8 cellular contexts compared by ENCODE assay signal in genomic region chr17:82716383-82717181, GRCh38. TPM values are rescaled to one million over a fixed set of nuclear protein-coding genes. Genes with fewer than 3 reads are reported as not detected.
DNase-seq lines count a peak whose midpoint lies in the region; ATAC-seq and TF ChIP-seq lines count a peak whose summit lies in the region.

FN3KRP (plus strand) TSS chr17:82716706; CDS start chr17:82716756, 50 bp downstream.

- H3K27me3 Mint-ChIP-seq in CD4-positive, CD25-positive, alpha-beta regulatory T cell = peaks cover 5% of the 10 kb centered on the region
- peaks cover 14% of the 10 kb centered on the region for H3K27me3 Mint-ChIP-seq in endodermal cell (ENCODE audit: insufficient read depth)

- H3K36me3 ChIP-seq in CD4-positive, CD25-positive, alpha-beta regulatory T cell (ENCODE audit: control insufficient read depth, insufficient read depth, low read length) = peaks cover 13% of the 10 kb centered on the region
- H3K36me3 ChIP-seq in HUES64 (ENCODE audit: insufficient read depth, low read length) (peaks cover 22% of the 10 kb centered on the region), OCI-LY1 (ENCODE audit: insufficient read depth, low read length) (peaks cover 23% of the 10 kb centered on the region), endodermal cell (ENCODE audit: control insufficient read depth, insufficient read depth, low read length) (peaks cover 20% of the 10 kb centered on the region), mesodermal cell (ENCODE audit: control insufficient read depth, insufficient read depth, low read length) (peaks cover 19% of the 10 kb centered on the region)

- H3K4me2 ChIP-seq in OCI-LY1 (ENCODE audit: low read length) = peak within 1 kb of the TSS; percentile 98

- ATAC-seq in CD4-positive, CD25-positive, alpha-beta regulatory T cell (ENCODE audit: low read depth in 2 of 2) = peak; percentile 91 to 94
- peak; percentile 60 for ATAC-seq in GM21360 (IDR thresholded peaks at IDR 0.05; ENCODE audit: unreplicated experiment)

- H3K79me2 ChIP-seq in OCI-LY1 (ENCODE audit: insufficient read depth, low read length) = no peaks in the 10 kb centered on the region

- no peaks in the 10 kb centered on the region for H4K20me1 ChIP-seq in OCI-LY1 (ENCODE audit: insufficient read depth, low read length)

- peaks cover 23% of the 10 kb centered on the region for H3K4me1 ChIP-seq in CD4-positive, CD25-positive, alpha-beta regulatory T cell (ENCODE audit: control insufficient read depth, insufficient read depth, low read length, poor library complexity, severe bottlenecking)
- H3K4me1 ChIP-seq in HUES64 (ENCODE audit: insufficient read depth, low read length) (no peaks in the 10 kb centered on the region), OCI-LY1 (ENCODE audit: insufficient read depth, low read length, severe bottlenecking) (peaks cover 15% of the 10 kb centered on the region), endodermal cell (ENCODE audit: control insufficient read depth, insufficient read depth, low read length) (no peaks in the 10 kb centered on the region), mesodermal cell (ENCODE audit: control insufficient read depth, insufficient read depth, low read length, poor library complexity, severe bottlenecking) (no peaks in the 10 kb centered on the region)

- peak; percentile 88 to 97 (median 90) for DNase-seq in CD4-positive, CD25-positive, alpha-beta regulatory T cell
- DNase-seq in activated CD8-positive, alpha-beta memory T cell treated with anti-CD3 and anti-CD28 coated beads, Interleukin-2, amount 50 U/mL, for 24 hours (ENCODE audit: extremely low read depth) = peak; percentile 78
- peak; percentile 99 for DNase-seq in endodermal cell
- DNase-seq in stimulated activated CD8-positive, alpha-beta memory T cell treated with anti-CD3 and anti-CD28 coated beads, Interleukin-15, amount 100 ng/mL, for 1 hour (ENCODE audit: low read depth) = peak; percentile 84

- peak within 1 kb of the TSS; percentile 75 to 95 (median 85) for H3K27ac Mint-ChIP-seq in CD4-positive, CD25-positive, alpha-beta regulatory T cell
- peak within 1 kb of the TSS; percentile 92 for H3K27ac Mint-ChIP-seq in endodermal cell

- H3K4me1 Mint-ChIP-seq in CD4-positive, CD25-positive, alpha-beta regulatory T cell = peaks cover 8 to 27% (median 12%) of the 10 kb centered on the region in 4 donors
- H3K4me1 Mint-ChIP-seq in endodermal cell = peaks cover 7% of the 10 kb centered on the region

- WGBS in HUES64 = under 1% methylated on average over 82 of the region's 86 CpGs
- 0% methylated on average over 32 to 79 of the region's 86 CpGs for WGBS in endodermal cell (ENCODE audit: insufficient coverage in 1 of 2, insufficient read length in 1 of 2), 2 experiments
- WGBS in mesodermal cell (ENCODE audit: insufficient coverage in 2 of 2), 2 experiments = 0 to 1% methylated on average over 48 to 60 of the region's 86 CpGs

- peak within 1 kb of the TSS; percentile 97 for H2AFZ ChIP-seq in OCI-LY1 (ENCODE audit: low read length)

- peak within 1 kb of the TSS; percentile 79 for H3K9ac ChIP-seq in HUES64 (ENCODE audit: low read depth, low read length)
- H3K9ac ChIP-seq in OCI-LY1 (ENCODE audit: low read length) = peak within 1 kb of the TSS; percentile 96
- H3K9ac ChIP-seq in endodermal cell (ENCODE audit: extremely low read depth, low read length, poor library complexity, severe bottlenecking) = peak within 1 kb of the TSS; percentile 63

- peak within 1 kb of the TSS; percentile 60 for H3K27ac ChIP-seq in CD4-positive, CD25-positive, alpha-beta regulatory T cell (ENCODE audit: insufficient read depth, low read length, poor library complexity, severe bottlenecking)
- peak within 1 kb of the TSS; percentile 25; the same call in 1 of the 2 replicates for H3K27ac ChIP-seq in HUES64 (ENCODE audit: low read depth, low read length)
- H3K27ac ChIP-seq in OCI-LY1 (ENCODE audit: low read depth, low read length, poor library complexity, severe bottlenecking) = no peak within 1 kb of the TSS
- no peak within 1 kb of the TSS for H3K27ac ChIP-seq in endodermal cell (ENCODE audit: low read depth, low read length)
- H3K27ac ChIP-seq in mesodermal cell (ENCODE audit: low read depth, low read length, severe bottlenecking) = no peak within 1 kb of the TSS

- peak within 1 kb of the TSS; percentile 85 to 99 (median 95) for H3K4me3 Mint-ChIP-seq in CD4-positive, CD25-positive, alpha-beta regulatory T cell
- peak within 1 kb of the TSS; percentile 87 for H3K4me3 Mint-ChIP-seq in endodermal cell

- peak within 1 kb of the TSS; percentile 67 for H3K4me3 ChIP-seq in CD4-positive, CD25-positive, alpha-beta regulatory T cell (ENCODE audit: low read depth, low read length)
- H3K4me3 ChIP-seq in HUES64 (ENCODE audit: low read length) = peak within 1 kb of the TSS; percentile 85
- H3K4me3 ChIP-seq in OCI-LY1 (ENCODE audit: low read depth, low read length, poor library complexity, severe bottlenecking) = peak within 1 kb of the TSS; percentile 98
- H3K4me3 ChIP-seq in endodermal cell (ENCODE audit: low read length) = peak within 1 kb of the TSS; percentile 88
- H3K4me3 ChIP-seq in mesodermal cell (ENCODE audit: extremely low read depth, insufficient read depth, low read length, poor library complexity, severe bottlenecking) = peak within 1 kb of the TSS; percentile 82

- TF ChIP-seq CTCF in OCI-LY1 (IDR thresholded peaks at IDR 0.05; ENCODE audit: low read length) = no peak
- no peak for TF ChIP-seq CTCF in endodermal cell (conservative IDR thresholded peaks at IDR 0.05)

- no peaks in the 10 kb centered on the region for H3K9me3 Mint-ChIP-seq in CD4-positive, CD25-positive, alpha-beta regulatory T cell
- H3K9me3 Mint-ChIP-seq in endodermal cell = no peaks in the 10 kb centered on the region

- no peaks in the 10 kb centered on the region for H3K27me3 ChIP-seq in CD4-positive, CD25-positive, alpha-beta regulatory T cell (ENCODE audit: control insufficient read depth, insufficient read depth, low read length)
- H3K27me3 ChIP-seq in HUES64 (ENCODE audit: insufficient read depth, low read length) (no peaks in the 10 kb centered on the region), OCI-LY1 (ENCODE audit: insufficient read depth, low read length) (no peaks in the 10 kb centered on the region), endodermal cell (ENCODE audit: control insufficient read depth, insufficient read depth, low read length, poor library complexity, severe bottlenecking) (no peaks in the 10 kb centered on the region)

- H3K36me3 Mint-ChIP-seq in CD4-positive, CD25-positive, alpha-beta regulatory T cell = peaks cover 7% of the 10 kb centered on the region
- H3K36me3 Mint-ChIP-seq in endodermal cell (ENCODE audit: low read depth) = peaks cover 18% of the 10 kb centered on the region

- no peaks in the 10 kb centered on the region for H3F3A ChIP-seq in OCI-LY1 (ENCODE audit: insufficient read depth, low read length)

- no peaks in the 10 kb centered on the region for H3K9me2 ChIP-seq in OCI-LY1 (ENCODE audit: low read depth, low read length)

- H3K9me3 ChIP-seq in CD4-positive, CD25-positive, alpha-beta regulatory T cell (ENCODE audit: control insufficient read depth in 2 of 2, low read length in 2 of 2) = no peaks in the 10 kb centered on the region
- H3K9me3 ChIP-seq in HUES64 (ENCODE audit: insufficient read depth, low read depth, low read length) (no peaks in the 10 kb centered on the region), OCI-LY1 (ENCODE audit: low read length) (no peaks in the 10 kb centered on the region), endodermal cell (ENCODE audit: control insufficient read depth, low read length) (no peaks in the 10 kb centered on the region), mesodermal cell (ENCODE audit: control insufficient read depth, low read length) (no peaks in the 10 kb centered on the region)

RNA-seq across cellular contexts. Expression of gene FN3KRP, which starts in this region (rescaled TPM):
- total RNA-seq in CD4-positive, CD25-positive, alpha-beta regulatory T cell = 28.1 TPM
- polyA plus RNA-seq in CD4-positive, CD25-positive, alpha-beta regulatory T cell = 10 to 100 TPM; 25.3 to 36.7 (median 34.0) TPM
- polyA plus RNA-seq in HUES64 (2013, experiment 1 of 2) = 21.1 TPM
- 24.7 TPM for polyA plus RNA-seq in HUES64 (2013, experiment 2 of 2)
- 10 to 100 TPM; 34.5 to 40.0 TPM for total RNA-seq in endodermal cell
- polyA plus RNA-seq in endodermal cell (2013, experiment 1 of 2) = 32.5 TPM
- polyA plus RNA-seq in endodermal cell (2013, experiment 2 of 2) = 33.8 TPM
- polyA plus RNA-seq in mesodermal cell (2013, experiment 1 of 2) = 25.7 TPM
- 22.1 TPM for polyA plus RNA-seq in mesodermal cell (2013, experiment 2 of 2)

Comparison
In these comparisons a context has a peak if more than half of its experiments do, and no peak if none do; other contexts are left out.
1. H3K27ac ChIP-seq: peak in CD4-positive, CD25-positive, alpha-beta regulatory T cell (single experiment) and HUES64 (single experiment); none in OCI-LY1 (single experiment), endodermal cell (single experiment) and mesodermal cell (single experiment).
2. Peak in every context shown above with its lines, with median percentiles within 50 percentile points of each other: DNase-seq, H3K4me3 ChIP-seq and H3K9ac ChIP-seq.